ENCODE assay signal across 1 cellular context in the genomic region with DNA sequence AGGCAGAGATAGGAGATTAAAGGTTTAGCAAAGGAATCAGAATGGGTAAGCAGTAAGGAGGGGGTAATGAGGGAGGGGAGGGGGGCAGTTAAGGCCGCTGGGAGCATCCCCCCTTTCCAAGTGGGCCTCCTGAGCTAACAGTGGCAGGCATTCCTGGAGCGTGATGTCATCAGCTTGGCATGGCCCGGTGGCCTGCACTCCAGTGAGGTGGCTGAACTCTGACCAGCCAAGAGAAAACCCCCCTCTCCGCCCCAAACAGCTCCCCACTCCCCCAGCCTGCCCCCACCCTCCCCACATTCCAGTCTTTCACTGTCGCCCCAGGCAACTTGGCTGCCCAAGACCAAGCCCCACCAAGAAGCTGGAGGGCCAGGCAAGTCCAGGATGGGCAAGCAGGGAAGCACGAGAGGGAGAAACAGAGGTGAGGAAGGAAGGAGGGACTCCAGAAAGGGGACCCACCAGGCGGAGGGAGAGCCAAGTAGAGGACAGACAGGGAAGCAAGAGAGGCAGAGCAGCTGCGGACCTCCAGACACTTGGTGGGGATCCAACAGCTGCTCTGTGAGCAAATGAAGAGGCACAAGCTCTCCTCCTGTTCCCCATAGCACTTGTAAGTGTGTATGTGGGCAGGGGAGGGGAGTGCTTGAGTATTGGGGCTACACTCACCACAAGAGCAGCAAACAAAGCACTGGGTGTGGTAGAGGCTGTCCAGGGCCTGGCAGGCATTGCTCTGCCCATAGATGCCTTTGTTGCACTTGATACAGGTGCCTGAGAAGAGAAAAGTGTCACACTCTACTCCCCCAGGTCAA.
A peak's percentile ranks its signal among the peaks of the same experiment; 100 is the strongest.
TF ChIP-seq lines count a peak whose summit lies in the region.

No MANE protein-coding gene starts in this region.

TF ChIP-seq in H1, 55 proteins besides CTCF, POLR2A, EP300 and RAD21:
- TF ChIP-seq KDM5A (IDR thresholded peaks at IDR 0.05; ENCODE audit: low read length) (no peak), CREB1 (IDR thresholded peaks at IDR 0.05) (peak; percentile 83), NRF1 (IDR thresholded peaks at IDR 0.05; ENCODE audit: low read depth, low read length) (no peak), TAF7 (optimal IDR thresholded peaks at IDR 0.05; ENCODE audit: borderline replicate concordance, low read depth, low read length) (no peak), SIN3A (conservative IDR thresholded peaks at IDR 0.05 in 1 of 2, IDR thresholded peaks at IDR 0.05 in 1 of 2; ENCODE audit: low read depth in 1 of 2, low read length in 2 of 2) (0 out of 4 replicates have a peak, but pooled peaks of 1 of the 2 experiments have one; percentile 38), POU5F1 (IDR thresholded peaks at IDR 0.05; ENCODE audit: low read depth, low read length) (no peak), RNF2 (IDR thresholded peaks at IDR 0.05; ENCODE audit: borderline replicate concordance, low read depth, low read length, missing control alignments, poor library complexity, severe bottlenecking) (no peak), ASH2L (IDR thresholded peaks at IDR 0.05; ENCODE audit: low read length) (peak; percentile 52), JUND (IDR thresholded peaks at IDR 0.05; ENCODE audit: low read length) (peak; percentile 99), SIX5 (IDR thresholded peaks at IDR 0.05; ENCODE audit: low read depth, low read length) (no peak), GTF2F1 (IDR thresholded peaks at IDR 0.05; ENCODE audit: borderline replicate concordance, low read depth, low read length) (no peak), JUN (IDR thresholded peaks at IDR 0.05; ENCODE audit: low read depth, low read length) (peak; percentile 96), RXRA (IDR thresholded peaks at IDR 0.05; ENCODE audit: insufficient read depth, low read depth, low read length) (0 out of 2 replicates have a peak, but pooled peaks have one; percentile 60), SP1 (IDR thresholded peaks at IDR 0.05; ENCODE audit: low read depth, low read length) (peak; percentile 92), KDM4A (IDR thresholded peaks at IDR 0.05; ENCODE audit: low read depth, low read length, severe bottlenecking) (no peak), SIRT6 (IDR thresholded peaks at IDR 0.05; ENCODE audit: low read length) (no peak), SRF (IDR thresholded peaks at IDR 0.05; ENCODE audit: low read depth, low read length) (no peak), TCF12 (IDR thresholded peaks at IDR 0.05; ENCODE audit: low read depth, low read length) (0 out of 2 replicates have a peak, but pooled peaks have one; percentile 62), TBP (IDR thresholded peaks at IDR 0.05; ENCODE audit: low read depth, low read length) (no peak), TEAD4 (IDR thresholded peaks at IDR 0.05; ENCODE audit: low read depth, low read length) (peak; percentile 97)
- TF ChIP-seq, protein P1, sequence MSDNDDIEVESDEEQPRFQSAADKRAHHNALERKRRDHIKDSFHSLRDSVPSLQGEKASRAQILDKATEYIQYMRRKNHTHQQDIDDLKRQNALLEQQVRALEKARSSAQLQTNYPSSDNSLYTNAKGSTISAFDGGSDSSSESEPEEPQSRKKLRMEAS (IDR thresholded peaks at IDR 0.05), result peak; percentile 53
- TF ChIP-seq, protein P2, sequence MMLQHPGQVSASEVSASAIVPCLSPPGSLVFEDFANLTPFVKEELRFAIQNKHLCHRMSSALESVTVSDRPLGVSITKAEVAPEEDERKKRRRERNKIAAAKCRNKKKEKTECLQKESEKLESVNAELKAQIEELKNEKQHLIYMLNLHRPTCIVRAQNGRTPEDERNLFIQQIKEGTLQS (IDR thresholded peaks at IDR 0.05; ENCODE audit: insufficient read depth, low read depth, low read length), result peak; percentile 77; the same call in 1 of the 2 replicates
- TF ChIP-seq, protein P3, sequence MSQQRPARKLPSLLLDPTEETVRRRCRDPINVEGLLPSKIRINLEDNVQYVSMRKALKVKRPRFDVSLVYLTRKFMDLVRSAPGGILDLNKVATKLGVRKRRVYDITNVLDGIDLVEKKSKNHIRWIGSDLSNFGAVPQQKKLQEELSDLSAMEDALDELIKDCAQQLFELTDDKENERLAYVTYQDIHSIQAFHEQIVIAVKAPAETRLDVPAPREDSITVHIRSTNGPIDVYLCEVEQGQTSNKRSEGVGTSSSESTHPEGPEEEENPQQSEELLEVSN (IDR thresholded peaks at IDR 0.05), result 0 out of 2 replicates have a peak, but pooled peaks have one; percentile 12
- TF ChIP-seq, protein P4, sequence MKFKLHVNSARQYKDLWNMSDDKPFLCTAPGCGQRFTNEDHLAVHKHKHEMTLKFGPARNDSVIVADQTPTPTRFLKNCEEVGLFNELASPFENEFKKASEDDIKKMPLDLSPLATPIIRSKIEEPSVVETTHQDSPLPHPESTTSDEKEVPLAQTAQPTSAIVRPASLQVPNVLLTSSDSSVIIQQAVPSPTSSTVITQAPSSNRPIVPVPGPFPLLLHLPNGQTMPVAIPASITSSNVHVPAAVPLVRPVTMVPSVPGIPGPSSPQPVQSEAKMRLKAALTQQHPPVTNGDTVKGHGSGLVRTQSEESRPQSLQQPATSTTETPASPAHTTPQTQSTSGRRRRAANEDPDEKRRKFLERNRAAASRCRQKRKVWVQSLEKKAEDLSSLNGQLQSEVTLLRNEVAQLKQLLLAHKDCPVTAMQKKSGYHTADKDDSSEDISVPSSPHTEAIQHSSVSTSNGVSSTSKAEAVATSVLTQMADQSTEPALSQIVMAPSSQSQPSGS (IDR thresholded peaks at IDR 0.05; ENCODE audit: low read length), result peak; percentile 91
TF ChIP-seq in H1: peak in this region for 13.
